ENCODE assay signal across 13 cellular contexts in the genomic region with DNA sequence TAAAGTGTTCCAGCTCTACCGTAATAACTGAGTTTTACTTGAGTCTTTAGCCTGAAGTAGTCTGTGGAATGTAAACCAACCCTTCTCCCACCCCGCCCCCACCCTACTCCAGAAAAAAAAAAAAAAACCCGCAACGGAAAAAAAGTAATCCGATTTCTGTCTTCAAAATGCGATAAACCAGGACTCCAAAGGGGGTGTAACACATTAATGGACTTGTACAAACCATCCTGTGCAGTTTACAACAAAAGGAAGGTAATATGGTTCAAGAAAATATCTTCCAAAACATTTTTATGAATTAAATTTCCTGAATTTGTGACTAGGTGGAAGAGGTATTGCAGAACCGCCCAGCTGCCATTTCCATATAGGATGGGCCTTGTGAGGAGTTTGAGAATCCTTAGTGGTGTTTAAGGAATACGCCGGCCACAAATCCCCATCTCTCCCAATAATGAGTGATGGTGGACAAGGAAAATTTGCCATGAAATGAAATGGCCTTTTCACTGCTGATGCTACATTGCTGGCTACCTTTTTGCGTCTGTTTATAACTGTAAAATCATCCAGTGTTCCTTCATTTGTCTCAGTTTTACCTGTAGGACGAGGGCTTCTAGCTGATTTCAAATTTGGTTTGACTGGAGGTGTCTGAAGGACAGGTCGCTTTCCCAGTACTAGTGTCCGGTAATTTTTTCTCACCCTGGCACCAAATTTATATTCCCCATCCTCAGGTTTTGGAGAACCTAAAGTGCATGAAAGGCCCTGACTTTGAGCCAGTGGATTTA. TPM values are rescaled to one million over a fixed set of nuclear protein-coding genes. Genes with fewer than 3 reads are reported as not detected.
DNase-seq lines count a peak whose midpoint lies in the region; TF ChIP-seq lines count a peak whose summit lies in the region.
"Had no signal": no experiment of that assay in that cellular context is flagged by ENCODE, and none has a peak within 500 bp of the region (broad histone marks: within the 10 kb centered on the region; RNA-seq: fewer than 3 reads in every experiment).

No MANE protein-coding gene starts in this region.

- no peak for TF ChIP-seq RAD21 in neural cell (conservative IDR thresholded peaks at IDR 0.05)

- intact Hi-C loops in esophagus squamous epithelium (cut with DNase I) (loop anchor here (10.0 kb wide), 1 partner anchor 720 kb away; no protein-coding TSS in a partner anchor), posterior vena cava (cut with DNase I) (no loop called here)

- H3K36me3 ChIP-seq in BE2C = no peaks in the 10 kb centered on the region
- H3K36me3 ChIP-seq in esophagus squamous epithelium = no peaks in the 10 kb centered on the region
- H3K36me3 ChIP-seq in neural cell (ENCODE audit: insufficient read depth, low read length) = no peaks in the 10 kb centered on the region

- H3K9me2 ChIP-seq in neural cell (ENCODE audit: insufficient read depth, low read length) = no peaks in the 10 kb centered on the region

- peak overlapping the region in 3 of 4 donors; percentile 3 to 100 (median 97) for H3K27ac ChIP-seq in esophagus squamous epithelium
- H3K27ac ChIP-seq in neural cell (ENCODE audit: low read length) = peak overlapping the region; percentile 89

- TF ChIP-seq EP300 in neural cell (conservative IDR thresholded peaks at IDR 0.05; ENCODE audit: poor library complexity, severe bottlenecking) = no peak

- H3F3A ChIP-seq in neural cell (ENCODE audit: insufficient read depth, low read length, poor library complexity, severe bottlenecking) = peaks cover 7% of the 10 kb centered on the region

- peak overlapping the region; percentile 94 for H3K9ac ChIP-seq in neural cell (ENCODE audit: low read length)

- DNase-seq in BE2C (no peak), M059J (ENCODE audit: low read depth) (peak; percentile 24), esophagus squamous epithelium (lab: John Stamatoyannopoulos, UW) (no peak), NCI-H510A (lab: John Stamatoyannopoulos, UW) (no peak), posterior vena cava (ENCODE audit: low spot score) (no peak), NCI-H69 (lab: John Stamatoyannopoulos, UW) (no peak), NCI-H1436 treated with DMSO at 0.1 percent for 48 hours (lab: John Stamatoyannopoulos, UW) (no peak)
- DNase-seq: CD4-positive, alpha-beta T cell; effector CD8-positive, alpha-beta T cell; NCI-H1105; nucleus accumbens; substantia nigra had no signal

- TF ChIP-seq POLR2A in esophagus squamous epithelium (IDR thresholded peaks at IDR 0.05) = no peak

- peak overlapping the region; percentile 86 for H3K4me2 ChIP-seq in neural cell (ENCODE audit: low read length)

- WGBS in esophagus squamous epithelium, 2 donors = 78 to 79% methylated on average over 12 to 13 of the region's 13 CpGs

- H4K20me1 ChIP-seq in neural cell (ENCODE audit: insufficient read depth) = no peaks in the 10 kb centered on the region

- H3K4me3 ChIP-seq in BE2C (ENCODE audit: low read depth, low read length) (peak overlapping the region; percentile 81), esophagus squamous epithelium (peak overlapping the region in 3 of 4 donors; percentile 53 to 70 (median 70)), neural cell (ENCODE audit: low read length) (peak overlapping the region; percentile 77)

- no peaks in the 10 kb centered on the region for H3K9me3 ChIP-seq in BE2C
- H3K9me3 ChIP-seq in esophagus squamous epithelium = no peaks in the 10 kb centered on the region
- no peaks in the 10 kb centered on the region for H3K9me3 ChIP-seq in neural cell (ENCODE audit: low read length)

- H3K27me3 ChIP-seq in BE2C (no peaks in the 10 kb centered on the region), esophagus squamous epithelium (peaks cover 0 to 36% (median 0%) of the 10 kb centered on the region in 4 donors), neural cell (ENCODE audit: insufficient read depth, low read depth, low read length) (no peaks in the 10 kb centered on the region)

- peaks cover 93% of the 10 kb centered on the region for H3K79me2 ChIP-seq in neural cell (replicated peaks; ENCODE audit: insufficient read depth, low read length)

- no peak for TF ChIP-seq CTCF in BE2C (IDR thresholded peaks at IDR 0.05; ENCODE audit: low read depth, low read length)
- no peak for TF ChIP-seq CTCF in esophagus squamous epithelium (IDR thresholded peaks at IDR 0.05)
- no peak for TF ChIP-seq CTCF in neural cell (IDR thresholded peaks at IDR 0.05; ENCODE audit: poor library complexity, severe bottlenecking)

- peaks cover 4% of the 10 kb centered on the region; the same call in 1 of the 2 replicates for H3K4me1 ChIP-seq in BE2C
- peaks cover 12 to 80% (median 14%) of the 10 kb centered on the region in 3 donors for H3K4me1 ChIP-seq in esophagus squamous epithelium

- no peak overlapping the region for H2AFZ ChIP-seq in neural cell (ENCODE audit: low read depth, low read length)

TF ChIP-seq in neural cell, 6 proteins besides CTCF, POLR2A, EP300 and RAD21:
- TF ChIP-seq MXI1 (conservative IDR thresholded peaks at IDR 0.05; ENCODE audit: poor library complexity, severe bottlenecking) (peak; percentile 2), EZH2 (IDR thresholded peaks at IDR 0.05; ENCODE audit: borderline replicate concordance, insufficient read depth, low read length, poor library complexity, severe bottlenecking) (no peak), POLR2AphosphoS5 (IDR thresholded peaks at IDR 0.05) (no peak), TAF1 (IDR thresholded peaks at IDR 0.05; ENCODE audit: low read depth) (no peak), SMC3 (conservative IDR thresholded peaks at IDR 0.05; ENCODE audit: poor library complexity) (no peak)
TF ChIP-seq in neural cell: peak in this region for 1.

RNA-seq across cellular contexts. Expression of gene SKIDA1, which starts 10.5 kb away (rescaled TPM):
- polyA plus RNA-seq in BE2C (2012; ENCODE audit: insufficient read depth, insufficient read length, low read depth) = 2.1 TPM
- total RNA-seq in M059J (2014; rRNA removed; shearing (Covaris generic)) = 1.2 and 1.9 TPM in 2 replicates
- total RNA-seq in esophagus squamous epithelium = under 1 TPM in 3 of 4 donors, not detected in 1; 0.53 to 0.57 (median 0.57) TPM
- 3.7 and 4.8 TPM in 2 replicates for polyA plus RNA-seq in neural cell
- polyA minus RNA-seq in neural cell = 27.6 and 31.9 TPM in 2 replicates
- 1 to 10 TPM in 1 of 2 donors, under 1 TPM in 1; 0.33 to 1.2 TPM for total RNA-seq in posterior vena cava

RNA-seq across cellular contexts. Expression of gene MLLT10, which starts 19.0 kb away (rescaled TPM):
- 35.2 TPM for polyA plus RNA-seq in BE2C (2012; ENCODE audit: insufficient read depth, insufficient read length, low read depth)
- total RNA-seq in M059J (2014; rRNA removed; shearing (Covaris generic)) = 9.1 and 9.3 TPM in 2 replicates
- total RNA-seq in esophagus squamous epithelium = 10 to 100 TPM; 22.7 to 49.6 (median 32.4) TPM
- polyA plus RNA-seq in neural cell = 31.0 and 34.0 TPM in 2 replicates
- 69.6 and 78.3 TPM in 2 replicates for polyA minus RNA-seq in neural cell
- total RNA-seq in posterior vena cava = 10 to 100 TPM; 31.5 to 34.0 TPM
